ENCODE assay signal across 16 cellular contexts in genomic region chr11:78525720-78526119, GRCh38.
"Had no signal": no experiment of that assay in that cellular context is flagged by ENCODE, and none has a peak within 500 bp of the region (broad histone marks: within the 10 kb centered on the region; RNA-seq: fewer than 3 reads in every experiment).

No MANE protein-coding gene starts in this region.

- H3K4me1 ChIP-seq: esophagus squamous epithelium, foreskin keratinocyte, heart left ventricle, parathyroid adenoma, prostate gland, upper lobe of left lung, uterus had no signal

- H3K27ac ChIP-seq: esophagus squamous epithelium, foreskin keratinocyte, heart left ventricle, parathyroid adenoma, prostate gland, skin epidermis, upper lobe of left lung had no signal

- H3K9me3 Mint-ChIP-seq: dendritic cell treated with granulocyte-macrophage colony-stimulating factor and Interleukin-4, amounts not matched to agents 40 ng/mL and 50 ng/mL, for 4 days; naive thymus-derived CD4-positive, alpha-beta T cell; nephron progenitor cell had no signal

- H3K27me3 ChIP-seq: esophagus squamous epithelium, foreskin keratinocyte, heart left ventricle, right lobe of liver, upper lobe of left lung, uterus had no signal

- ATAC-seq: foreskin keratinocyte; heart left ventricle; naive thymus-derived CD4-positive, alpha-beta T cell had no signal

- H3K9me3 ChIP-seq: esophagus squamous epithelium, prostate gland, right lobe of liver, upper lobe of left lung, uterus had no signal

- H3K9ac ChIP-seq: parathyroid adenoma had no signal

- H3K4me1 Mint-ChIP-seq: nephron progenitor cell had no signal

- H2AFZ ChIP-seq: parathyroid adenoma had no signal

- H3K4me3 ChIP-seq: esophagus squamous epithelium, heart left ventricle, prostate gland, right lobe of liver, skin epidermis, upper lobe of left lung, uterus had no signal

- H3K27me3 Mint-ChIP-seq: dendritic cell treated with granulocyte-macrophage colony-stimulating factor and Interleukin-4, amounts not matched to agents 40 ng/mL and 50 ng/mL, for 4 days; naive thymus-derived CD4-positive, alpha-beta T cell had no signal

- H3K79me2 ChIP-seq: parathyroid adenoma had no signal

- H3K36me3 ChIP-seq: esophagus squamous epithelium, prostate gland, right lobe of liver, upper lobe of left lung, uterus had no signal

- H3K4me3 Mint-ChIP-seq: dendritic cell treated with granulocyte-macrophage colony-stimulating factor and Interleukin-4, amounts not matched to agents 40 ng/mL and 50 ng/mL, for 4 days; naive thymus-derived CD4-positive, alpha-beta T cell; nephron progenitor cell had no signal

- DNase-seq: esophagus squamous epithelium; heart left ventricle; hippocampal formation; kidney glomerular epithelial cell; mesendoderm; naive thymus-derived CD4-positive, alpha-beta T cell; nephron progenitor cell; right lobe of liver; stimulated activated naive CD4-positive, alpha-beta T cell treated with Interleukin-2 at 50 U/mL for 16 hours; upper lobe of left lung; uterus had no signal

- H3K27ac Mint-ChIP-seq: dendritic cell treated with granulocyte-macrophage colony-stimulating factor and Interleukin-4, amounts not matched to agents 40 ng/mL and 50 ng/mL, for 4 days; naive thymus-derived CD4-positive, alpha-beta T cell had no signal
